9 cellular contexts compared by ENCODE assay signal in genomic region chr22:29305836-29306174, GRCh38. TPM values are rescaled to one million over a fixed set of nuclear protein-coding genes. Genes with fewer than 3 reads are reported as not detected.
A peak's percentile ranks its signal among the peaks of the same experiment; 100 is the strongest.
DNase-seq lines count a peak whose midpoint lies in the region; ATAC-seq and TF ChIP-seq lines count a peak whose summit lies in the region.
"Had no signal": no experiment of that assay in that cellular context is flagged by ENCODE, and none has a peak within 500 bp of the region (broad histone marks: within the 10 kb centered on the region; RNA-seq: fewer than 3 reads in every experiment).

No MANE protein-coding gene starts in this region.

- H3K9ac ChIP-seq in GM23248: no peak overlapping the region

- H4K20me1 ChIP-seq in GM23248 (ENCODE audit: insufficient read depth): no peaks in the 10 kb centered on the region

- TF ChIP-seq EP300 in esophagus muscularis mucosa (IDR thresholded peaks at IDR 0.05): no peak

- 60 to 66% methylated on average over 7 of the region's 7 CpGs for WGBS in GM23248 (ENCODE audit: low coverage in 1 of 2, low lambda C conversion rate in 2 of 2, missing lambda C conversion rate in 2 of 2), 2 experiments
- WGBS in esophagus muscularis mucosa: 44% methylated on average over 7 of the region's 7 CpGs

- TF ChIP-seq CTCF in RWPE2 (IDR thresholded peaks at IDR 0.05; ENCODE audit: poor library complexity, severe bottlenecking): no peak
- no peak for TF ChIP-seq CTCF in esophagus muscularis mucosa (IDR thresholded peaks at IDR 0.05)
- no peak for TF ChIP-seq CTCF in gastrocnemius medialis (IDR thresholded peaks at IDR 0.05 in 4 of 5, conservative IDR thresholded peaks at IDR 0.05 in 1 of 5)

- ATAC-seq in RWPE2 (ENCODE audit: low read depth): no peak
- ATAC-seq in gastrocnemius medialis: no peak
- ATAC-seq in GM21717 (IDR thresholded peaks at IDR 0.05; ENCODE audit: unreplicated experiment): no peak

- no peak overlapping the region for H3K4me2 ChIP-seq in GM23248 (ENCODE audit: unreplicated experiment)

- H2AFZ ChIP-seq in GM23248: peak overlapping the region; percentile 98; the same call in 1 of the 2 replicates

- H3K9me3 ChIP-seq in GM23248 (ENCODE audit: low read depth) (no peaks in the 10 kb centered on the region), RWPE2 (ENCODE audit: severe bottlenecking) (no peaks in the 10 kb centered on the region), esophagus muscularis mucosa (no peaks in the 10 kb centered on the region), gastrocnemius medialis (no peaks in the 10 kb centered on the region)

- H3K4me1 ChIP-seq in GM23248 (ENCODE audit: insufficient read depth): peaks cover 13% of the 10 kb centered on the region
- H3K4me1 ChIP-seq in RWPE2 (ENCODE audit: insufficient read depth, poor library complexity, severe bottlenecking): peaks cover 19% of the 10 kb centered on the region
- peaks cover 42 to 65% (median 61%) of the 10 kb centered on the region in 4 donors for H3K4me1 ChIP-seq in esophagus muscularis mucosa
- peaks cover 31 to 43% of the 10 kb centered on the region in 2 donors for H3K4me1 ChIP-seq in gastrocnemius medialis

- peaks cover 8% of the 10 kb centered on the region for H3F3A ChIP-seq in GM23248 (ENCODE audit: insufficient read depth)

- intact Hi-C loops in esophagus muscularis mucosa (cut with DNase I): loop anchor here (1.0 to 2.0 kb wide), 3 partner anchors 37 to 83 kb away; partner anchors contain the start of genes AP1B1 and EWSR1
- intact Hi-C loops in gastrocnemius medialis (cut with DNase I; ENCODE audit: low total_unique reads): loop anchor here (1.0 to 2.0 kb wide), 5 partner anchors 23 to 82 kb away; partner anchors contain the start of genes AP1B1 and EWSR1

- TF ChIP-seq POLR2A in esophagus muscularis mucosa (IDR thresholded peaks at IDR 0.05; ENCODE audit: low read depth) (no peak), gastrocnemius medialis (IDR thresholded peaks at IDR 0.05) (no peak)

- H3K27ac ChIP-seq in GM23248 (no peak overlapping the region), RWPE2 (ENCODE audit: poor library complexity, severe bottlenecking) (peak overlapping the region; percentile 76), esophagus muscularis mucosa (replicated peaks in 1 of 4) (peak overlapping the region; percentile 45 to 95 (median 92)), gastrocnemius medialis (peak overlapping the region in 3 of 4 donors; percentile 82 to 89 (median 84))

- DNase-seq in GM23248 (no peak), RWPE2 (ENCODE audit: low spot score) (no peak), esophagus muscularis mucosa (ENCODE audit: extremely low spot score) (no peak), gastrocnemius medialis (no peak), NCI-H187 treated with DMSO at 0.1 percent for 48 hours (lab: John Stamatoyannopoulos, UW) (no peak), NCI-H2227 (lab: John Stamatoyannopoulos, UW; ENCODE audit: unreplicated experiment) (no peak), RPMI8226 (no peak)
- DNase-seq: NCI-H2227 treated with DMSO at 0.1 percent for 48 hours had no signal

- H3K79me2 ChIP-seq in GM23248 (ENCODE audit: insufficient read depth): peaks cover 24% of the 10 kb centered on the region

- H3K27me3 ChIP-seq in GM23248 (replicated peaks; ENCODE audit: insufficient read depth) (no peaks in the 10 kb centered on the region), RWPE2 (ENCODE audit: insufficient read depth, poor library complexity, severe bottlenecking) (no peaks in the 10 kb centered on the region), esophagus muscularis mucosa (no peaks in the 10 kb centered on the region), gastrocnemius medialis (no peaks in the 10 kb centered on the region)

- H3K36me3 ChIP-seq in GM23248 (ENCODE audit: low read depth) (no peaks in the 10 kb centered on the region), RWPE2 (ENCODE audit: low read depth) (no peaks in the 10 kb centered on the region), esophagus muscularis mucosa (peaks cover 1 to 11% (median 7%) of the 10 kb centered on the region in 4 donors), gastrocnemius medialis (peaks cover 0 to 2% of the 10 kb centered on the region in 2 donors)

- in situ Hi-C loops in GM23248 (cut with MboI): no loop called here
- in situ Hi-C loops in gastrocnemius medialis (cut with MboI; ENCODE audit: low sequenced_read_pairs in 4 of 4): loop anchor here in 1 of 4 donors (10.0 kb wide), 1 partner anchor 89 kb away; no protein-coding TSS in a partner anchor

- no peaks in the 10 kb centered on the region for H3K9me2 ChIP-seq in GM23248 (ENCODE audit: insufficient read depth)

- H3K4me3 ChIP-seq in GM23248 (no peak overlapping the region), RWPE2 (ENCODE audit: severe bottlenecking) (peak overlapping the region; percentile 60), esophagus muscularis mucosa (peak overlapping the region; percentile 88 to 99 (median 96)), gastrocnemius medialis (peak overlapping the region; percentile 84 to 98 (median 94))

RNA-seq across cellular contexts. Expression of gene GAS2L1, which starts 0.6 kb away (rescaled TPM):
- 23.7 and 26.3 TPM in 2 replicates for total RNA-seq in GM23248 (2014; rRNA removed; shearing (Covaris generic))
- 21.2 and 22.7 TPM in 2 replicates for polyA plus RNA-seq in GM23248 (2016; fragmentation: Nextera tagmentation; extraction: Ambion mirVana)
- total RNA-seq in esophagus muscularis mucosa: 10 to 100 TPM; 25.8 to 63.9 (median 38.8) TPM
- total RNA-seq in gastrocnemius medialis: 10 to 100 TPM in 1 of 4 donors, 1 to 10 TPM in 3; 4.8 to 23.0 (median 6.6) TPM

RNA-seq across cellular contexts. Expression of gene RASL10A, which starts 9.7 kb away (rescaled TPM):
- not detected in 2 replicates for total RNA-seq in GM23248 (2014; rRNA removed; shearing (Covaris generic))
- 0.13 and 0.20 TPM in 2 replicates for polyA plus RNA-seq in GM23248 (2016; fragmentation: Nextera tagmentation; extraction: Ambion mirVana)
- 1 to 10 TPM in 1 of 4 donors, under 1 TPM in 2, not detected in 1; 0.50 to 1.6 (median 0.84) TPM for total RNA-seq in esophagus muscularis mucosa
- 1 to 10 TPM in 1 of 4 donors, under 1 TPM in 1, not detected in 2; 0.13 to 1.2 TPM for total RNA-seq in gastrocnemius medialis

RNA-seq across cellular contexts. Expression of gene EWSR1, which starts 37.7 kb away (rescaled TPM):
- 154 and 190 TPM in 2 replicates for total RNA-seq in GM23248 (2014; rRNA removed; shearing (Covaris generic))
- 198 and 210 TPM in 2 replicates for polyA plus RNA-seq in GM23248 (2016; fragmentation: Nextera tagmentation; extraction: Ambion mirVana)
- total RNA-seq in esophagus muscularis mucosa (100 to 1,000 TPM; 183 to 203 (median 198) TPM), gastrocnemius medialis (100 to 1,000 TPM; 192 to 269 (median 202) TPM)

RNA-seq across cellular contexts. Expression of gene RHBDD3, which starts 38.0 kb away (rescaled TPM):
- total RNA-seq in GM23248 (2014; rRNA removed; shearing (Covaris generic)): 37.3 and 43.5 TPM in 2 replicates
- 28.8 and 31.4 TPM in 2 replicates for polyA plus RNA-seq in GM23248 (2016; fragmentation: Nextera tagmentation; extraction: Ambion mirVana)
- total RNA-seq in esophagus muscularis mucosa (10 to 100 TPM; 12.6 to 23.5 (median 20.7) TPM), gastrocnemius medialis (10 to 100 TPM; 19.8 to 38.0 (median 28.6) TPM)
